21 cellular contexts compared by ENCODE assay signal in genomic region chr2:119293900-119294299, GRCh38.
"Had no signal": no experiment of that assay in that cellular context is flagged by ENCODE, and none has a peak within 500 bp of the region (broad histone marks: within the 10 kb centered on the region; RNA-seq: fewer than 3 reads in every experiment).

No MANE protein-coding gene starts in this region.

- H3K4me1 ChIP-seq: ascending aorta had no signal

- H3K27me3 ChIP-seq: ascending aorta, stomach, testis, upper lobe of left lung had no signal

- H3K9me3 ChIP-seq: ascending aorta, stomach, testis, upper lobe of left lung had no signal

- H3K36me3 ChIP-seq: upper lobe of left lung, WERI-Rb-1 had no signal

- H3K27ac ChIP-seq: ascending aorta, stomach, testis, upper lobe of left lung, WERI-Rb-1 had no signal

- ATAC-seq: left lobe of liver; stimulated activated effector memory CD8-positive, alpha-beta T cell treated with anti-CD3 and anti-CD28 coated beads, Interleukin-12 subunit alpha, Interleukin-12 subunit beta, amount 100 ng/mL, for 72 hours had no signal

- DNase-seq: activated CD4-positive, alpha-beta T cell treated with anti-CD3 and anti-CD28 coated beads for 1 hour; activated CD8-positive, alpha-beta memory T cell treated with anti-CD3 and anti-CD28 coated beads for 24 hours; activated CD8-positive, alpha-beta memory T cell treated with anti-CD3 and anti-CD28 coated beads, Interleukin-2, amount 50 U/mL, for 48 hours; activated gamma-delta T cell; activated T-cell treated with anti-CD3 and anti-CD28 coated beads, Interleukin-2, amount 50 U/mL, for 48 hours; cerebellar nuclear complex; effector CD4-positive, alpha-beta T cell; hypothalamus; islet precursor cell; nephron progenitor cell; nucleus accumbens; posterior cingulate gyrus; retina; stimulated activated CD4-positive, alpha-beta T cell treated with anti-CD3 and anti-CD28 coated beads, Interleukin-4, amount 100 ng/mL, for 24 hours; stomach; testis; WERI-Rb-1 had no signal

- H3K4me3 ChIP-seq: ascending aorta, stomach, testis, upper lobe of left lung had no signal
